In genomic region chr13:73266640-73267180, GRCh38 we compare ENCODE assay signal across 19 cellular contexts.
DNase-seq lines count a peak whose midpoint lies in the region; ATAC-seq, FAIRE-seq and TF ChIP-seq lines count a peak whose summit lies in the region.
"Had no signal": no experiment of that assay in that cellular context is flagged by ENCODE, and none has a peak within 500 bp of the region (broad histone marks: within the 10 kb centered on the region; RNA-seq: fewer than 3 reads in every experiment).

No MANE protein-coding gene starts in this region.

- intact Hi-C loops in colonic mucosa (cut with DNase I), result no loop called here
- intact Hi-C loops in left colon (cut with DNase I, micrococcal nuclease), result no loop called here
- intact Hi-C loops in pancreas (cut with DNase I), result no loop called here

- H3K9me3 ChIP-seq in colonic mucosa (no peaks in the 10 kb centered on the region), pancreas (no peaks in the 10 kb centered on the region)

- FAIRE-seq in pancreas (lab: Jason Lieb, UNC) (peak; percentile 89), urothelium cell line (lab: Jason Lieb, UNC) (no peak)
- FAIRE-seq: GM12892, H1 had no signal

- peak; percentile 82 for ATAC-seq in left colon
- ATAC-seq in pancreas, result no peak
- no peak for ATAC-seq in HG02642 (IDR thresholded peaks at IDR 0.05; ENCODE audit: poor library complexity, unreplicated experiment)
- ATAC-seq in GM21576 (IDR thresholded peaks at IDR 0.05; ENCODE audit: unreplicated experiment), result no peak

- peak overlapping the region; percentile 88 for H3K27ac ChIP-seq in colonic mucosa
- no peak overlapping the region for H3K27ac ChIP-seq in pancreas
- H3K27ac ChIP-seq: GM23248 had no signal

- 49 to 59% methylated on average over 3 of the region's 3 CpGs for WGBS in pancreas, 2 donors

- TF ChIP-seq CTCF in colonic mucosa (IDR thresholded peaks at IDR 0.05), result no peak
- no peak for TF ChIP-seq CTCF in pancreas (IDR thresholded peaks at IDR 0.05)

- no peak overlapping the region for H3K4me3 ChIP-seq in colonic mucosa
- H3K4me3 ChIP-seq in pancreas, result no peak overlapping the region
- H3K4me3 ChIP-seq: GM23248 had no signal

- H3K4me1 ChIP-seq in colonic mucosa (peaks cover 5% of the 10 kb centered on the region), pancreas (no peaks in the 10 kb centered on the region)

- peak; percentile 49 for DNase-seq in colonic mucosa
- no peak for DNase-seq in left colon
- no peak for DNase-seq in pancreas
- DNase-seq in MV-4-11 (lab: John Stamatoyannopoulos, UW), result no peak
- DNase-seq in urothelium cell line (ENCODE audit: low spot score), result no peak
- DNase-seq: C1 segment of cervical spinal cord; Calu3; CD4-positive, alpha-beta memory T cell; COR-L47; DMS53; DMS79 treated with DMSO at 0.1 percent for 48 hours; GF-D8; GM23248; H7; HCEC 1CT had no signal

- H3K27me3 ChIP-seq in colonic mucosa, result no peaks in the 10 kb centered on the region
- no peaks in the 10 kb centered on the region for H3K27me3 ChIP-seq in pancreas

- H3K36me3 ChIP-seq in colonic mucosa, result no peaks in the 10 kb centered on the region
- H3K36me3 ChIP-seq in pancreas, result no peaks in the 10 kb centered on the region

- peak overlapping the region in 1 of 2 donors; percentile 28 for H3K9ac ChIP-seq in colonic mucosa (ENCODE audit: low read depth in 2 of 2, low read length in 2 of 2)
- H3K9ac ChIP-seq: GM23248 had no signal
